In the genomic region with DNA sequence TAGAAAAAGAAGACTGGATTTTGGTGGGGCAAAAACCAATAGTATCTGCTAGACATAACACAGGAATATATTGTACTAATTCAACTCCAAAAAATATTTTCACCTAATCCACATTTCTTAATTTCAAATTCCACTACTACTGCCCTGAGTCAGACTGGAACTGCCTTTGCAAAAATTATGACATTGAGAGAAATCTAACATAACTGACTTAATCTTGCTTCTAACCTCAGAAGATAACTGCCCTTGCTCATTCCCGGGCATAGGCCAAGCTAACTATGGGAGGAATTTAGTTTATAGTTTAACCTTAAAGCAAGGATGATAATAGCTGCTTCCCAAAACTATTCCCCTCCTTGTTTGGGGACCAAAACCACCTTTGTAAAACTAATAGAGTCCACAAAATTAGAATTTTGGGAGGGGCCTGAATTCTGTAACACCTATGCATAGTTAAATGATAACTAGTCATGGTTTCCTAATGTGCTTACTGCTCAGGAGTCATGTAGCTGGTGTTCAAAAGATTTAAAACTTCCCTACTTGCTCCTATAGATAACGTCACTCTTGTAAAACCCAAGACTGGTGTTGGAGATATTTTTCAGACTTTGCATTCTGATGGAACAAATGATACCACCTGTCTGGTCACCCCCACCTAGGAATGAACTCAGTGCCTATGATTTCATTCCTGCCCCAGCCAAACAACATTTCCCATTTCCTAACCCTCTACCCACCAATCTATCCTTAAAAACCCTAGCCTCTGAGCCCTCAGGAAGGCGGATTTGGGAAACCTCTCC, we compare ENCODE assay signal across 11 cellular contexts.
"Had no signal": no experiment of that assay in that cellular context is flagged by ENCODE, and none has a peak within 500 bp of the region (broad histone marks: within the 10 kb centered on the region; RNA-seq: fewer than 3 reads in every experiment).

No MANE protein-coding gene starts in this region.

- H3K4me1 Mint-ChIP-seq: GM23338, H9 had no signal

- H2AFZ ChIP-seq: GM23248, GM23338 had no signal

- H3K36me3 ChIP-seq: HAP-1 had no signal

- H3K9me3 ChIP-seq: HAP-1 had no signal

- H3K9ac ChIP-seq: GM23248 had no signal

- DNase-seq: GM23248, GOT3, H7, H9, HCEC 1CT, HFFc6 had no signal

- H3K9me3 Mint-ChIP-seq: GM23338, HFFc6 had no signal

- H3K4me3 Mint-ChIP-seq: GM23338, H9, HFFc6 had no signal

- H3K4me2 ChIP-seq: GM23338 had no signal

- FAIRE-seq: H1, H54 had no signal

- H3K4me3 ChIP-seq: GM23248, GM23338, HAP-1 had no signal

- ATAC-seq: GM23338, HCT116 had no signal

- H3K4me1 ChIP-seq: HAP-1 had no signal

- H3K27ac ChIP-seq: GM23248 had no signal

- H3K27ac Mint-ChIP-seq: GM23338, H9, HFFc6 had no signal
